In genomic region chr1:53279556-53280160, GRCh38 we compare ENCODE assay signal across 1 cellular context.
TF ChIP-seq lines count a peak whose summit lies in the region.

No MANE protein-coding gene starts in this region.

TF ChIP-seq in GM12891, 5 proteins besides CTCF, POLR2A, EP300 and RAD21 (continued from another document):
- TF ChIP-seq PAX5 (IDR thresholded peaks at IDR 0.05; ENCODE audit: insufficient read depth, low read length, severe bottlenecking) (no peak), TAF1 (IDR thresholded peaks at IDR 0.05; ENCODE audit: low read depth, low read length) (no peak)
